In genomic region chr12:104624529-104624928, GRCh38 we compare ENCODE assay signal across 21 cellular contexts.
"Had no signal": no experiment of that assay in that cellular context is flagged by ENCODE, and none has a peak within 500 bp of the region (broad histone marks: within the 10 kb centered on the region; RNA-seq: fewer than 3 reads in every experiment).

No MANE protein-coding gene starts in this region.

- ATAC-seq: activated naive CD8-positive, alpha-beta T cell treated with anti-CD3 and anti-CD28 coated beads, Interleukin-2, amount 50 U/mL, for 24 hours; left colon; mucosa of descending colon; right cardiac atrium; WTC11 had no signal

- DNase-seq: activated CD4-positive, alpha-beta T cell treated with anti-CD3 and anti-CD28 coated beads for 4 hours; activated CD4-positive, alpha-beta T cell treated with anti-CD3 and anti-CD28 coated beads, Interleukin-2, amount 50 U/mL, for 48 hours; activated effector memory CD4-positive, alpha-beta T cell treated with Interleukin-2 at 50 U/mL for 16 hours; activated naive CD4-positive, alpha-beta T cell treated with anti-CD3 and anti-CD28 coated beads, Interleukin-2, amount 10 ng/mL, durations not matched to agents 7 days and 5 days; activated naive CD8-positive, alpha-beta T cell treated with anti-CD3 and anti-CD28 coated beads, Interleukin-2, amount 50 U/mL, for 24 hours; activated T-cell treated with anti-CD3 and anti-CD28 coated beads, Interleukin-2, amount 50 U/mL, for 48 hours; effector memory CD4-positive, alpha-beta T cell; left colon; mesenchymal stem cell; mucosa of descending colon; ovary; right cardiac atrium; stimulated activated CD4-positive, alpha-beta T cell treated with anti-CD3 and anti-CD28 coated beads, Interleukin-4, amount 100 ng/mL, for 24 hours; substantia nigra; SW 1271; thyroid gland had no signal

- H3K4me3 Mint-ChIP-seq: activated naive CD4-positive, alpha-beta T cell treated with anti-CD3 and anti-CD28 coated beads, Interleukin-2, amount 10 ng/mL, durations not matched to agents 7 days and 5 days; activated naive CD8-positive, alpha-beta T cell treated with anti-CD3 and anti-CD28 coated beads, Interleukin-2, amount 50 U/mL, for 24 hours; stimulated activated naive CD8-positive, alpha-beta T cell treated with anti-CD3 and anti-CD28 coated beads, Interleukin-15, Interleukin-2, amounts not matched to agents 100 ng/mL and 50 ng/mL, for 24 hours; WTC11 had no signal

- H3K4me3 ChIP-seq: cardiac muscle cell, esophagus muscularis mucosa, mucosa of descending colon, ovary, prostate gland, thyroid gland had no signal

- H3K27ac Mint-ChIP-seq: activated naive CD4-positive, alpha-beta T cell treated with anti-CD3 and anti-CD28 coated beads, Interleukin-2, amount 10 ng/mL, durations not matched to agents 7 days and 5 days; activated naive CD8-positive, alpha-beta T cell treated with anti-CD3 and anti-CD28 coated beads, Interleukin-2, amount 50 U/mL, for 24 hours; stimulated activated naive CD8-positive, alpha-beta T cell treated with anti-CD3 and anti-CD28 coated beads, Interleukin-15, Interleukin-2, amounts not matched to agents 100 ng/mL and 50 ng/mL, for 24 hours had no signal

- H3K9me3 Mint-ChIP-seq: activated naive CD4-positive, alpha-beta T cell treated with anti-CD3 and anti-CD28 coated beads, Interleukin-2, amount 10 ng/mL, durations not matched to agents 7 days and 5 days; activated naive CD8-positive, alpha-beta T cell treated with anti-CD3 and anti-CD28 coated beads, Interleukin-2, amount 50 U/mL, for 24 hours; stimulated activated naive CD8-positive, alpha-beta T cell treated with anti-CD3 and anti-CD28 coated beads, Interleukin-15, Interleukin-2, amounts not matched to agents 100 ng/mL and 50 ng/mL, for 24 hours; WTC11 had no signal

- H3K27me3 Mint-ChIP-seq: activated naive CD4-positive, alpha-beta T cell treated with anti-CD3 and anti-CD28 coated beads, Interleukin-2, amount 10 ng/mL, durations not matched to agents 7 days and 5 days; activated naive CD8-positive, alpha-beta T cell treated with anti-CD3 and anti-CD28 coated beads, Interleukin-2, amount 50 U/mL, for 24 hours; stimulated activated naive CD8-positive, alpha-beta T cell treated with anti-CD3 and anti-CD28 coated beads, Interleukin-15, Interleukin-2, amounts not matched to agents 100 ng/mL and 50 ng/mL, for 24 hours had no signal

- H3K36me3 Mint-ChIP-seq: WTC11 had no signal
